Comparison of ENCODE assay signal across 1 cellular context in the genomic region with DNA sequence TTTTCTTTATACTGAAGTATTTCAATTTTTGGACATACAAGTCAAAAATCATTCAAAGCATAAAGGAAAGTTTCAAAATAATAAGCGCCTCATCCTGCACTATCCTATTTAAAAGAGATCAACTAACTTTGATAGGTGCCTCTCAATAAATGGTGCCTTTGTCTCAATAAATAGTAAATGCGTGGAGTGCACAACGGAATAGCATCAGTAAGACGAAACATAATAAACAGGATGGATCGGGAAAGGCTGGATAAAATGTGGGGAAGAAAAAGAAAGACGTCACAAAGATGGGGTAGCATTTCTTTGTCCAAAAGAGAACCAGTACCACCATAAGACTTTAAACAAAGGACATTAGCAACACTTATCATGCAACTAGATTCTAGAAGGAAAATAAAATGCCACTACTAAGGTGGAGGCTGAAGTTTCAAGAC.
TF ChIP-seq lines count a peak whose summit lies in the region.

No MANE protein-coding gene starts in this region.

TF ChIP-seq in H1, 55 proteins besides CTCF, POLR2A, EP300 and RAD21:
- TF ChIP-seq TAF7 (optimal IDR thresholded peaks at IDR 0.05; ENCODE audit: borderline replicate concordance, low read depth, low read length) (no peak), RBBP5 (IDR thresholded peaks at IDR 0.05; ENCODE audit: borderline replicate concordance, low read depth, low read length) (no peak), KDM5A (IDR thresholded peaks at IDR 0.05; ENCODE audit: low read length) (no peak), POU5F1 (IDR thresholded peaks at IDR 0.05; ENCODE audit: low read depth, low read length) (no peak), PHF8 (conservative IDR thresholded peaks at IDR 0.05; ENCODE audit: low read depth, low read length) (no peak), TAF1 (IDR thresholded peaks at IDR 0.05; ENCODE audit: low read depth, low read length) (no peak), ASH2L (IDR thresholded peaks at IDR 0.05; ENCODE audit: low read length) (no peak), BRCA1 (IDR thresholded peaks at IDR 0.05; ENCODE audit: low read depth, low read length) (no peak), MAFK (IDR thresholded peaks at IDR 0.05; ENCODE audit: low read depth, low read length) (no peak), GABPA (IDR thresholded peaks at IDR 0.05; ENCODE audit: borderline replicate concordance, insufficient read depth, low read length) (no peak), CBX5 (IDR thresholded peaks at IDR 0.05; ENCODE audit: low read depth, low read length) (no peak), JUND (IDR thresholded peaks at IDR 0.05; ENCODE audit: low read length) (no peak), FOSL1 (IDR thresholded peaks at IDR 0.05; ENCODE audit: insufficient read depth, low read depth, low read length) (no peak)
- TF ChIP-seq, protein P1, sequence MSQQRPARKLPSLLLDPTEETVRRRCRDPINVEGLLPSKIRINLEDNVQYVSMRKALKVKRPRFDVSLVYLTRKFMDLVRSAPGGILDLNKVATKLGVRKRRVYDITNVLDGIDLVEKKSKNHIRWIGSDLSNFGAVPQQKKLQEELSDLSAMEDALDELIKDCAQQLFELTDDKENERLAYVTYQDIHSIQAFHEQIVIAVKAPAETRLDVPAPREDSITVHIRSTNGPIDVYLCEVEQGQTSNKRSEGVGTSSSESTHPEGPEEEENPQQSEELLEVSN (IDR thresholded peaks at IDR 0.05): no peak
